ENCODE assay signal across 21 cellular contexts in genomic region chr6:25410102-25410501, GRCh38.
DNase-seq lines count a peak whose midpoint lies in the region; ATAC-seq and TF ChIP-seq lines count a peak whose summit lies in the region.
"Had no signal": no experiment of that assay in that cellular context is flagged by ENCODE, and none has a peak within 500 bp of the region (broad histone marks: within the 10 kb centered on the region; RNA-seq: fewer than 3 reads in every experiment).

No MANE protein-coding gene starts in this region.

- no peak overlapping the region for H3K4me3 ChIP-seq in KMS-11 (IDR thresholded peaks at IDR 0.05; ENCODE audit: insufficient read depth, low read depth, low read length)
- peak overlapping the region; percentile 54 for H3K4me3 ChIP-seq in naive thymus-derived CD4-positive, alpha-beta T cell (ENCODE audit: low read length)
- H3K4me3 ChIP-seq: body of pancreas, esophagus muscularis mucosa, K562 had no signal

- intact Hi-C loops in naive thymus-derived CD4-positive, alpha-beta T cell (cut with micrococcal nuclease): no loop called here

- H3K79me2 ChIP-seq in KMS-11 (ENCODE audit: insufficient read depth, low read depth): peaks cover 52% of the 10 kb centered on the region; the same call in 1 of the 2 replicates
- H3K79me2 ChIP-seq: parathyroid adenoma had no signal

- no peaks in the 10 kb centered on the region for H3K9me3 Mint-ChIP-seq in activated naive CD4-positive, alpha-beta T cell treated with anti-CD3 and anti-CD28 coated beads, Interleukin-2, amount 50 U/mL, for 72 hours
- H3K9me3 Mint-ChIP-seq in naive thymus-derived CD4-positive, alpha-beta T cell: no peaks in the 10 kb centered on the region

- H2AFZ ChIP-seq in KMS-11 (ENCODE audit: low read depth): no peak overlapping the region
- H2AFZ ChIP-seq: parathyroid adenoma had no signal

- peak overlapping the region; percentile 64; the same call in 1 of the 2 replicates for H3K27ac ChIP-seq in KMS-11
- peak overlapping the region; percentile 59 for H3K27ac ChIP-seq in naive thymus-derived CD4-positive, alpha-beta T cell (ENCODE audit: low read depth, low read length)
- H3K27ac ChIP-seq: 22Rv1, body of pancreas, esophagus muscularis mucosa, parathyroid adenoma had no signal

- ATAC-seq in activated naive CD4-positive, alpha-beta T cell treated with anti-CD3 and anti-CD28 coated beads, Interleukin-2, amount 50 U/mL, for 72 hours: peak; percentile 35 to 42
- peak; percentile 40 for ATAC-seq in naive thymus-derived CD4-positive, alpha-beta T cell
- ATAC-seq in HG03521 (IDR thresholded peaks at IDR 0.05; ENCODE audit: unreplicated experiment): no peak
- ATAC-seq: body of pancreas, HCT116, heart left ventricle, K562 had no signal

- no peak overlapping the region for H3K9ac ChIP-seq in KMS-11
- H3K9ac ChIP-seq: parathyroid adenoma, SK-N-SH had no signal

- peak overlapping the region; percentile 86 to 94 for H3K27ac Mint-ChIP-seq in activated naive CD4-positive, alpha-beta T cell treated with anti-CD3 and anti-CD28 coated beads, Interleukin-2, amount 50 U/mL, for 72 hours
- H3K27ac Mint-ChIP-seq in naive thymus-derived CD4-positive, alpha-beta T cell: peak overlapping the region in 8 of 9 donors; percentile 81 to 98 (median 86)

- H3K27me3 ChIP-seq in KMS-11 (ENCODE audit: insufficient read depth, low read depth): no peaks in the 10 kb centered on the region
- H3K27me3 ChIP-seq in naive thymus-derived CD4-positive, alpha-beta T cell (ENCODE audit: control insufficient read depth in 2 of 2, insufficient read depth in 2 of 2, low read length in 2 of 2): no peaks in the 10 kb centered on the region
- H3K27me3 ChIP-seq: body of pancreas, esophagus muscularis mucosa, heart left ventricle had no signal

- H3K4me3 Mint-ChIP-seq in naive thymus-derived CD4-positive, alpha-beta T cell: peak overlapping the region in 9 of 10 donors; percentile 64 to 89 (median 83)

- POLR2A ChIA-PET in naive thymus-derived CD4-positive, alpha-beta T cell (lab: Charles Lee): interaction anchor here (0.6 to 0.9 kb wide), 2 partner anchors 44 to 77 kb away, joined by 3 to 6 read pairs; no protein-coding TSS in a partner anchor

- H4K20me1 ChIP-seq in KMS-11 (ENCODE audit: insufficient read depth): no peaks in the 10 kb centered on the region

- H3K4me1 ChIP-seq in KMS-11 (ENCODE audit: low read depth, poor library complexity, severe bottlenecking): peaks cover 100% of the 10 kb centered on the region
- peaks cover 14 to 49% of the 10 kb centered on the region in 2 donors for H3K4me1 ChIP-seq in naive thymus-derived CD4-positive, alpha-beta T cell (ENCODE audit: control insufficient read depth in 2 of 2, insufficient read depth in 2 of 2, low read length in 2 of 2)
- H3K4me1 ChIP-seq: parathyroid adenoma had no signal

- TF ChIP-seq CTCF in KMS-11 (conservative IDR thresholded peaks at IDR 0.05; ENCODE audit: low read depth, low read length): no peak

- H3K36me3 Mint-ChIP-seq in activated naive CD4-positive, alpha-beta T cell treated with anti-CD3 and anti-CD28 coated beads, Interleukin-2, amount 50 U/mL, for 72 hours: no peaks in the 10 kb centered on the region
- H3K36me3 Mint-ChIP-seq in naive thymus-derived CD4-positive, alpha-beta T cell: peaks cover 0 to 4% (median 0%) of the 10 kb centered on the region in 5 donors

- no peaks in the 10 kb centered on the region for H3K9me3 ChIP-seq in naive thymus-derived CD4-positive, alpha-beta T cell (ENCODE audit: control insufficient read depth in 2 of 3, low read length in 3 of 3)
- H3K9me3 ChIP-seq: body of pancreas, esophagus muscularis mucosa, heart left ventricle, SK-N-SH had no signal

- DNase-seq in NCI-H2029 (lab: John Stamatoyannopoulos, UW): peak; percentile 34
- DNase-seq in NCI-H2029 treated with DMSO at 0.1 percent for 48 hours (lab: John Stamatoyannopoulos, UW): no peak
- no peak for DNase-seq in activated naive CD4-positive, alpha-beta T cell treated with anti-CD3 and anti-CD28 coated beads, Interleukin-2, amount 50 U/mL, for 72 hours (ENCODE audit: low spot score in 2 of 2)
- peak in 5 of 9 donors; percentile 17 to 54 (median 40) for DNase-seq in naive thymus-derived CD4-positive, alpha-beta T cell
- no peak for DNase-seq in hypothalamus (lab: John Stamatoyannopoulos, UW)
- DNase-seq in NCI-H1092 treated with DMSO at 0.1 percent for 48 hours (lab: John Stamatoyannopoulos, UW): no peak
- DNase-seq: activated CD8-positive, alpha-beta memory T cell treated with anti-CD3 and anti-CD28 coated beads, Interleukin-2, amount 50 U/mL, for 48 hours; body of pancreas; C1 segment of cervical spinal cord; EL; heart left ventricle; kidney glomerular epithelial cell; NCI-H345; SK-N-SH had no signal

- CTCF ChIA-PET in naive thymus-derived CD4-positive, alpha-beta T cell (lab: Charles Lee): no interaction called here

- peak overlapping the region; percentile 93; the same call in 1 of the 2 replicates for H3K4me2 ChIP-seq in KMS-11
- H3K4me2 ChIP-seq: SK-N-SH had no signal

- H3K27me3 Mint-ChIP-seq in naive thymus-derived CD4-positive, alpha-beta T cell: no peaks in the 10 kb centered on the region

- no peaks in the 10 kb centered on the region for H3K36me3 ChIP-seq in KMS-11 (ENCODE audit: insufficient read depth)
- no peaks in the 10 kb centered on the region for H3K36me3 ChIP-seq in naive thymus-derived CD4-positive, alpha-beta T cell (ENCODE audit: control insufficient read depth in 2 of 3, insufficient read depth in 3 of 3, low read length in 3 of 3)
- H3K36me3 ChIP-seq: esophagus muscularis mucosa, heart left ventricle had no signal

- peaks cover 14 to 65% (median 43%) of the 10 kb centered on the region in 7 donors for H3K4me1 Mint-ChIP-seq in naive thymus-derived CD4-positive, alpha-beta T cell

Comparison
In these comparisons a context has a peak if more than half of its experiments do, and no peak if none do; other contexts are left out.
1. DNase-seq: peak in NCI-H2029 (single experiment) and naive thymus-derived CD4-positive, alpha-beta T cell (5 of 9); none in NCI-H2029 treated with DMSO at 0.1 percent for 48 hours (single experiment), activated naive CD4-positive, alpha-beta T cell treated with anti-CD3 and anti-CD28 coated beads, Interleukin-2, amount 50 U/mL, for 72 hours (0 of 2), hypothalamus (0 of 51) and NCI-H1092 treated with DMSO at 0.1 percent for 48 hours (single experiment).